ENCODE assay signal across 8 cellular contexts in genomic region chr10:29735628-29736324, GRCh38.
A peak's percentile ranks its signal among the peaks of the same experiment; 100 is the strongest.
DNase-seq lines count a peak whose midpoint lies in the region; ATAC-seq and TF ChIP-seq lines count a peak whose summit lies in the region.

No MANE protein-coding gene starts in this region.

- H3F3A ChIP-seq in DOHH2 (ENCODE audit: control insufficient read depth, insufficient read depth): no peaks in the 10 kb centered on the region; the same call in 1 of the 2 replicates

- H3K9me2 ChIP-seq in DOHH2 (replicated peaks; ENCODE audit: control insufficient read depth, low read length): no peaks in the 10 kb centered on the region

- peak; percentile 85 to 96 for DNase-seq in SJSA1 (ENCODE audit: low read depth in 1 of 2, low spot score in 2 of 2)
- peak; percentile 86 for DNase-seq in activated naive CD4-positive, alpha-beta T cell treated with anti-CD3 and anti-CD28 coated beads, Interleukin-2, amount 50 U/mL, for 16 hours
- peak; percentile 63 to 87 for DNase-seq in cardiac muscle cell (ENCODE audit: low read depth in 1 of 2, low spot score in 1 of 2)
- DNase-seq in posterior cingulate gyrus: peak; percentile 38 to 94 (median 62)
- DNase-seq in upper lobe of right lung: peak; percentile 95

- H3K79me2 ChIP-seq in DOHH2 (ENCODE audit: control insufficient read depth, low read length) (no peaks in the 10 kb centered on the region), KMS-11 (ENCODE audit: insufficient read depth, low read depth) (no peaks in the 10 kb centered on the region)

- peak overlapping the region; percentile 56 for H3K4me2 ChIP-seq in DOHH2 (ENCODE audit: low read length)
- peak overlapping the region; percentile 79 for H3K4me2 ChIP-seq in KMS-11

- intact Hi-C loops in posterior cingulate gyrus (cut with DNase I) (no loop called here), upper lobe of right lung (cut with DNase I) (no loop called here)

- H3K9me3 ChIP-seq in DOHH2 (ENCODE audit: control insufficient read depth, insufficient read depth, low read length) (no peaks in the 10 kb centered on the region), SJSA1 (replicated peaks) (no peaks in the 10 kb centered on the region), cardiac muscle cell (ENCODE audit: low read depth) (no peaks in the 10 kb centered on the region), upper lobe of right lung (no peaks in the 10 kb centered on the region)

- peak; percentile 92 for ATAC-seq in GM21723 (IDR thresholded peaks at IDR 0.05; ENCODE audit: unreplicated experiment)
- peak; percentile 91 for ATAC-seq in upper lobe of right lung

- no peaks in the 10 kb centered on the region for H3K4me1 ChIP-seq in DOHH2 (ENCODE audit: control insufficient read depth, low read length)
- peaks cover 5% of the 10 kb centered on the region for H3K4me1 ChIP-seq in KMS-11 (ENCODE audit: low read depth, poor library complexity, severe bottlenecking)
- H3K4me1 ChIP-seq in SJSA1 (replicated peaks): peaks cover 27% of the 10 kb centered on the region
- H3K4me1 ChIP-seq in cardiac muscle cell (ENCODE audit: low read depth): peaks cover 42% of the 10 kb centered on the region
- H3K4me1 ChIP-seq in upper lobe of right lung: peaks cover 35% of the 10 kb centered on the region

- H4K20me1 ChIP-seq in DOHH2 (ENCODE audit: control insufficient read depth, insufficient read depth, low read depth, low read length) (no peaks in the 10 kb centered on the region), KMS-11 (ENCODE audit: insufficient read depth) (no peaks in the 10 kb centered on the region)

- H3K9ac ChIP-seq in KMS-11: peak overlapping the region; percentile 73

- H3K27me3 ChIP-seq in DOHH2 (ENCODE audit: control insufficient read depth, low read length) (peaks cover 7% of the 10 kb centered on the region; the same call in 1 of the 2 replicates), KMS-11 (ENCODE audit: insufficient read depth, low read depth) (no peaks in the 10 kb centered on the region), SJSA1 (replicated peaks) (no peaks in the 10 kb centered on the region), cardiac muscle cell (no peaks in the 10 kb centered on the region), upper lobe of right lung (no peaks in the 10 kb centered on the region)

- H3K36me3 ChIP-seq in DOHH2 (ENCODE audit: control insufficient read depth, low read length): no peaks in the 10 kb centered on the region
- no peaks in the 10 kb centered on the region for H3K36me3 ChIP-seq in KMS-11 (ENCODE audit: insufficient read depth)
- H3K36me3 ChIP-seq in SJSA1: peaks cover 8% of the 10 kb centered on the region
- no peaks in the 10 kb centered on the region for H3K36me3 ChIP-seq in cardiac muscle cell
- no peaks in the 10 kb centered on the region for H3K36me3 ChIP-seq in upper lobe of right lung

- H2AFZ ChIP-seq in KMS-11 (ENCODE audit: low read depth): peak overlapping the region; percentile 93

- peak; percentile 77 for TF ChIP-seq CTCF in DOHH2 (IDR thresholded peaks at IDR 0.05; ENCODE audit: low read depth, low read length, poor library complexity, severe bottlenecking)
- TF ChIP-seq CTCF in KMS-11 (conservative IDR thresholded peaks at IDR 0.05; ENCODE audit: low read depth, low read length): peak; percentile 82
- peak; percentile 84 for TF ChIP-seq CTCF in cardiac muscle cell (IDR thresholded peaks at IDR 0.05; ENCODE audit: low read depth, low read length)
- TF ChIP-seq CTCF in upper lobe of right lung (IDR thresholded peaks at IDR 0.05): peak; percentile 89

- H3K4me3 ChIP-seq in DOHH2 (ENCODE audit: low read length) (peak overlapping the region; percentile 66), KMS-11 (IDR thresholded peaks at IDR 0.05; ENCODE audit: insufficient read depth, low read depth, low read length) (peak overlapping the region; percentile 38), SJSA1 (peak overlapping the region; percentile 84), cardiac muscle cell (peak overlapping the region; percentile 84), upper lobe of right lung (peak overlapping the region; percentile 84)

- no peak overlapping the region for H3K27ac ChIP-seq in DOHH2 (ENCODE audit: low read depth, low read length)
- H3K27ac ChIP-seq in KMS-11: peak overlapping the region; percentile 37
- H3K27ac ChIP-seq in SJSA1: peak overlapping the region; percentile 72
- peak overlapping the region; percentile 95 for H3K27ac ChIP-seq in cardiac muscle cell
- H3K27ac ChIP-seq in upper lobe of right lung: peak overlapping the region; percentile 96
